14 cellular contexts compared by ENCODE assay signal in the genomic region with DNA sequence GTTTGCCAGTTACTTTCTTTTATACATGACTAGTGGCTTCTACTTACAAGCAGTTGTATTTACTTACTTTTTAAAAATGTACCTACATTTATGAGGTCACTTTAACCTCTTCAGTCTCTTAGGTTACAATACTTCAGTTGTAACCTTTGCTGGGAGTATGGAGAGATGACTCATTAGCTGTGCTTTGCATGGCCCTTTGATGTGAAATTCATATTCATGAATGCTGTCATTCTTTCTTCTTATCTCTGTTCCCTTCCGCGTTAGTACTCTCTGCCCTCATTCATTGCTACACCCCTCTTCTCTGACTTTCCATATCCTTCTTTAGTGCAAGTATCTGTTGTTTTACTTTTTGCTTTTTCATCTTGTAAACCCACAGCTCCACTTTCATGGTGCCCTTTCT.
DNase-seq lines count a peak whose midpoint lies in the region; ATAC-seq and TF ChIP-seq lines count a peak whose summit lies in the region.
"Had no signal": no experiment of that assay in that cellular context is flagged by ENCODE, and none has a peak within 500 bp of the region (broad histone marks: within the 10 kb centered on the region; RNA-seq: fewer than 3 reads in every experiment).

No MANE protein-coding gene starts in this region.

- H3K27ac ChIP-seq in A673 (ENCODE audit: low read depth, low read length, poor library complexity, severe bottlenecking) = peak overlapping the region; percentile 84
- no peak overlapping the region for H3K27ac ChIP-seq in HEK293 (ENCODE audit: extremely low read depth, low read depth, low read length)
- H3K27ac ChIP-seq: right atrium auricular region, VCaP had no signal

- DNase-seq in A673 (ENCODE audit: low spot score) (peak; percentile 53), SW480 (ENCODE audit: low spot score) (peak; percentile 98), iris pigment epithelial cell (ENCODE audit: low read depth) (peak; percentile 85), NCI-H1417 treated with DMSO at 0.1 percent for 48 hours (lab: John Stamatoyannopoulos, UW) (no peak), BE2C (no peak)
- no peak for DNase-seq in activated CD8-positive, alpha-beta memory T cell treated with anti-CD3 and anti-CD28 coated beads, Interleukin-2, amount 50 U/mL, for 4 hours
- DNase-seq: natural killer cell, NCI-H1092 treated with DMSO at 0.1 percent for 48 hours, NCI-H524 treated with DMSO at 0.1 percent for 48 hours, stomach had no signal

- intact Hi-C loops in A673 (cut with micrococcal nuclease; ENCODE audit: unreplicated experiment) = no loop called here

- H3K36me3 ChIP-seq in A673 (ENCODE audit: insufficient read depth, low read length, poor library complexity, severe bottlenecking) (peaks cover 4% of the 10 kb centered on the region), HEK293 (ENCODE audit: control insufficient read depth in 2 of 2, insufficient read depth in 1 of 2, low read length in 2 of 2) (no peaks in the 10 kb centered on the region), BE2C (no peaks in the 10 kb centered on the region)
- H3K36me3 ChIP-seq: right atrium auricular region, stomach had no signal

- CTCF ChIA-PET in A673 (lab: Charles Lee) (interaction anchor here (1.2 to 1.5 kb wide), 2 partner anchors 18 to 87 kb away, joined by 4 to 5 read pairs; no protein-coding TSS in a partner anchor), HEK293 (lab: Yijun Ruan, JAX) (interaction anchor here (1.1 to 1.9 kb wide), 3 partner anchors 17 to 20 kb away, joined by 3 to 5 read pairs (median 3); no protein-coding TSS in a partner anchor)

- TF ChIP-seq CTCF in A673 (conservative IDR thresholded peaks at IDR 0.05; ENCODE audit: low read depth, low read length) (no peak), HEK293 (tag by site-specific recombination; IDR thresholded peaks at IDR 0.05) (no peak), BE2C (IDR thresholded peaks at IDR 0.05; ENCODE audit: low read depth, low read length) (no peak)

- H3K4me1 ChIP-seq in A673 (ENCODE audit: insufficient read depth, low read length, poor library complexity, severe bottlenecking) (peaks cover 83% of the 10 kb centered on the region), HEK293 (ENCODE audit: control insufficient read depth, insufficient read depth, low read length) (peaks cover 30% of the 10 kb centered on the region), BE2C (no peaks in the 10 kb centered on the region)
- H3K4me1 ChIP-seq: right atrium auricular region had no signal

- no TSS peak for BruUV-seq in A673 (replicated peaks; lab: Mats Ljungman, UMichigan)

- H3K4me3 ChIP-seq in A673 (ENCODE audit: low read depth, low read length, poor library complexity, severe bottlenecking) = no peak overlapping the region
- no peak overlapping the region for H3K4me3 ChIP-seq in HEK293 (ENCODE audit: low read depth, low read length)
- H3K4me3 ChIP-seq in BE2C (ENCODE audit: low read depth, low read length) = no peak overlapping the region
- H3K4me3 ChIP-seq: right atrium auricular region, stomach had no signal

- POLR2A ChIA-PET in A673 (lab: Charles Lee; ENCODE audit: low non-redundant PET) = no interaction called here
- POLR2A ChIA-PET in HEK293 (lab: Yijun Ruan, JAX) = no interaction called here

- no peak for ATAC-seq in GM19351 (IDR thresholded peaks at IDR 0.05; ENCODE audit: unreplicated experiment)
- ATAC-seq: natural killer cell had no signal

- H3K27me3 ChIP-seq in A673 (replicated peaks; ENCODE audit: insufficient read depth, low read depth, low read length, poor library complexity) (no peaks in the 10 kb centered on the region), BE2C (no peaks in the 10 kb centered on the region)
- H3K27me3 ChIP-seq: right atrium auricular region, stomach had no signal

- H3K9me3 ChIP-seq in A673 (ENCODE audit: low read depth, low read length, poor library complexity, severe bottlenecking) (peaks cover 5% of the 10 kb centered on the region), HEK293 (ENCODE audit: control insufficient read depth, insufficient read depth, low read depth, low read length) (no peaks in the 10 kb centered on the region), BE2C (no peaks in the 10 kb centered on the region)
- H3K9me3 ChIP-seq: right atrium auricular region, stomach had no signal

TF ChIP-seq in HEK293, 187 proteins besides CTCF, POLR2A, EP300 and RAD21:
- no peak for TF ChIP-seq MZF1 (tag by site-specific recombination; IDR thresholded peaks at IDR 0.05; ENCODE audit: borderline replicate concordance)
- TF ChIP-seq, protein P1, sequence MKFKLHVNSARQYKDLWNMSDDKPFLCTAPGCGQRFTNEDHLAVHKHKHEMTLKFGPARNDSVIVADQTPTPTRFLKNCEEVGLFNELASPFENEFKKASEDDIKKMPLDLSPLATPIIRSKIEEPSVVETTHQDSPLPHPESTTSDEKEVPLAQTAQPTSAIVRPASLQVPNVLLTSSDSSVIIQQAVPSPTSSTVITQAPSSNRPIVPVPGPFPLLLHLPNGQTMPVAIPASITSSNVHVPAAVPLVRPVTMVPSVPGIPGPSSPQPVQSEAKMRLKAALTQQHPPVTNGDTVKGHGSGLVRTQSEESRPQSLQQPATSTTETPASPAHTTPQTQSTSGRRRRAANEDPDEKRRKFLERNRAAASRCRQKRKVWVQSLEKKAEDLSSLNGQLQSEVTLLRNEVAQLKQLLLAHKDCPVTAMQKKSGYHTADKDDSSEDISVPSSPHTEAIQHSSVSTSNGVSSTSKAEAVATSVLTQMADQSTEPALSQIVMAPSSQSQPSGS (tag by site-specific recombination; IDR thresholded peaks at IDR 0.05; ENCODE audit: low read depth) = peak; percentile 61; the same call in 1 of the 2 replicates
- TF ChIP-seq ZNF548 (tag by site-specific recombination; IDR thresholded peaks at IDR 0.05) = no peak
- no peak for TF ChIP-seq ZNF560 (tag by site-specific recombination; IDR thresholded peaks at IDR 0.05; ENCODE audit: borderline replicate concordance)
- TF ChIP-seq TCF7L2 (IDR thresholded peaks at IDR 0.05; ENCODE audit: borderline replicate concordance, low read depth, low read length) = peak; percentile 59
- TF ChIP-seq ZNF501 (tag by site-specific recombination; IDR thresholded peaks at IDR 0.05) = no peak
- TF ChIP-seq ZNF629 (tag by site-specific recombination; IDR thresholded peaks at IDR 0.05) = 0 out of 2 replicates have a peak, but pooled peaks have one; percentile 32
- no peak for TF ChIP-seq ZNF239 (tag by site-specific recombination; IDR thresholded peaks at IDR 0.05)
- TF ChIP-seq, protein P2, sequence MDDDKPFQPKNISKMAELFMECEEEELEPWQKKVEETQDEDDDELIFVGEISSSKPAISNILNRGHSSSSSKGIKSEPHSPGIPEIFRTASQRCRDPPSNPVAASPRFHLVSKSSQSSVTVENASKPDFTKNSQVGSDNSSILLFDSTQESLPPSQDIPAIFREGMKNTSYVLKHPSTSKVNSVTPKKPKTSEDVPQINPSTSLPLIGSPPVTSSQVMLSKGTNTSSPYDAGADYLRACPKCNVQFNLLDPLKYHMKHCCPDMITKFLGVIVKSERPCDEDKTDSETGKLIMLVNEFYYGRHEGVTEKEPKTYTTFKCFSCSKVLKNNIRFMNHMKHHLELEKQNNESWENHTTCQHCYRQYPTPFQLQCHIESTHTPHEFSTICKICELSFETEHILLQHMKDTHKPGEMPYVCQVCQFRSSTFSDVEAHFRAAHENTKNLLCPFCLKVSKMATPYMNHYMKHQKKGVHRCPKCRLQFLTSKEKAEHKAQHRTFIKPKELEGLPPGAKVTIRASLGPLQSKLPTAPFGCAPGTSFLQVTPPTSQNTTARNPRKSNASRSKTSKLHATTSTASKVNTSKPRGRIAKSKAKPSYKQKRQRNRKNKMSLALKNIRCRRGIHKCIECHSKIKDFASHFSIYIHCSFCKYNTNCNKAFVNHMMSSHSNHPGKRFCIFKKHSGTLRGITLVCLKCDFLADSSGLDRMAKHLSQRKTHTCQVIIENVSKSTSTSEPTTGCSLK (tag by site-specific recombination; IDR thresholded peaks at IDR 0.05) = no peak
- no peak for TF ChIP-seq ZNF585B (tag by site-specific recombination; IDR thresholded peaks at IDR 0.05)

Comparison
In these comparisons a context has a peak if more than half of its experiments do, and no peak if none do; other contexts are left out.
1. DNase-seq: peak in A673 (single experiment), SW480 (single experiment) and iris pigment epithelial cell (single experiment); none in activated CD8-positive, alpha-beta memory T cell treated with anti-CD3 and anti-CD28 coated beads, Interleukin-2, amount 50 U/mL, for 4 hours (single experiment), NCI-H1417 treated with DMSO at 0.1 percent for 48 hours (single experiment) and BE2C (single experiment).